Comparison of ENCODE assay signal across 14 cellular contexts in genomic region chr19:53840914-53841313, GRCh38. TPM values are rescaled to one million over a fixed set of nuclear protein-coding genes. Genes with fewer than 3 reads are reported as not detected.
DNase-seq lines count a peak whose midpoint lies in the region; TF ChIP-seq lines count a peak whose summit lies in the region.
"Not testable (repeated sequence)": the region's sequence is repeated elsewhere in the genome, so short reads cannot be mapped to it uniquely, and the experiment has no call there.
"Had no signal": no experiment of that assay in that cellular context is flagged by ENCODE, and none has a peak within 500 bp of the region (broad histone marks: within the 10 kb centered on the region; RNA-seq: fewer than 3 reads in every experiment).

No MANE protein-coding gene starts in this region.

- BruUV-seq in MCF 10A (replicated peaks; lab: Mats Ljungman, UMichigan) = not testable (repeated sequence)

- H3K9me3 ChIP-seq in SK-N-SH; mesenchymal stem cell (ENCODE audit: control insufficient read depth, low read length): not testable (repeated sequence)

- H3K23ac ChIP-seq in mesenchymal stem cell (ENCODE audit: low read length in 2 of 2) = not testable (repeated sequence)

- H2BK12ac ChIP-seq in mesenchymal stem cell (ENCODE audit: low read length in 2 of 2) = not testable (repeated sequence)

- DNase-seq in CD1c-positive myeloid dendritic cell (ENCODE audit: extremely low spot score) (peak; percentile 70), HS-27A (ENCODE audit: low read depth) (peak; percentile 66), MCF 10A (ENCODE audit: unreplicated experiment) (peak; percentile 90), fibroblast of mammary gland (ENCODE audit: low read depth) (peak; percentile 95), mesenchymal stem cell (peak; percentile 70)
- DNase-seq in NK-92 treated with Interleukin-12 subunit alpha and Interleukin-12 subunit beta, amount 100 ng/mL, for 24 hours (lab: John Stamatoyannopoulos, UW) = peak; percentile 14
- DNase-seq in SK-N-SH = not testable (repeated sequence)

- H3K27me3 Mint-ChIP-seq in MCF 10A (ENCODE audit: insufficient read depth, unreplicated experiment) = not testable (repeated sequence)

- H3K9me2 ChIP-seq in SK-N-SH = not testable (repeated sequence)

- H2AK5ac ChIP-seq in mesenchymal stem cell (ENCODE audit: low read length, severe bottlenecking) = not testable (repeated sequence)

- H3K79me1 ChIP-seq in mesenchymal stem cell (replicated peaks; ENCODE audit: low read length, poor library complexity, severe bottlenecking) = not testable (repeated sequence)

- not testable (repeated sequence) for TF ChIP-seq CTCF in SK-N-SH (IDR thresholded peaks at IDR 0.05); MCF 10A (IDR thresholded peaks at IDR 0.05; ENCODE audit: unreplicated experiment); fibroblast of mammary gland (conservative IDR thresholded peaks at IDR 0.05; ENCODE audit: control insufficient read depth, insufficient read depth, low read depth, low read length)

- not testable (repeated sequence) for H3K18ac ChIP-seq in mesenchymal stem cell (ENCODE audit: low read depth in 1 of 2, low read length in 2 of 2)

- not testable (repeated sequence) for H3K14ac ChIP-seq in mesenchymal stem cell (ENCODE audit: low read length in 2 of 2)

- H3K4me2 ChIP-seq in SK-N-SH; mesenchymal stem cell (ENCODE audit: low read length, poor library complexity, severe bottlenecking): not testable (repeated sequence)

- not testable (repeated sequence) for H3K9ac ChIP-seq in SK-N-SH
- peak overlapping the region; percentile 23 for H3K9ac ChIP-seq in mesenchymal stem cell (ENCODE audit: low read length)

- not testable (repeated sequence) for H3K4me3 ChIP-seq in SK-N-SH (ENCODE audit: low read depth in 2 of 2, low read length in 1 of 2); fibroblast of mammary gland (ENCODE audit: control insufficient read depth, low read depth, low read length); mesenchymal stem cell (ENCODE audit: insufficient read depth in 1 of 2, low read depth in 1 of 2, low read length in 2 of 2)

- H3K36me3 Mint-ChIP-seq in MCF 10A (ENCODE audit: insufficient read depth, unreplicated experiment) = not testable (repeated sequence)

- not testable (repeated sequence) for H3K9me3 Mint-ChIP-seq in MCF 10A (ENCODE audit: unreplicated experiment)

- H3K36me3 ChIP-seq in SK-N-SH (replicated peaks in 1 of 2; ENCODE audit: control insufficient read depth in 1 of 2, insufficient read depth in 2 of 2, low read length in 1 of 2); mesenchymal stem cell (ENCODE audit: control insufficient read depth in 1 of 2, insufficient read depth in 2 of 2, low read depth in 1 of 2, low read length in 2 of 2): not testable (repeated sequence)

- H3F3A ChIP-seq in SK-N-SH (replicated peaks; ENCODE audit: insufficient read depth) = peaks cover 33% of the 10 kb centered on the region

- not testable (repeated sequence) for H2BK15ac ChIP-seq in mesenchymal stem cell (ENCODE audit: low read depth, poor library complexity, severe bottlenecking)

- not testable (repeated sequence) for H3K4me3 Mint-ChIP-seq in MCF 10A (ENCODE audit: unreplicated experiment)

- not testable (repeated sequence) for H4K8ac ChIP-seq in mesenchymal stem cell (ENCODE audit: low read length)

- not testable (repeated sequence) for H2BK120ac ChIP-seq in mesenchymal stem cell (ENCODE audit: low read depth, low read length)

- H3K4ac ChIP-seq in mesenchymal stem cell (ENCODE audit: low read depth in 1 of 2, low read length in 2 of 2) = not testable (repeated sequence)

- peak overlapping the region in 1 of 2 experiments; percentile 85; a peak in 1 of 4 replicates for H3K27ac ChIP-seq in SK-N-SH (ENCODE audit: low read depth in 2 of 2, low read length in 1 of 2)
- not testable (repeated sequence) for H3K27ac ChIP-seq in mesenchymal stem cell (ENCODE audit: low read length, poor library complexity, severe bottlenecking)

- not testable (repeated sequence) for H3K27me3 ChIP-seq in SK-N-SH (ENCODE audit: insufficient read depth); mesenchymal stem cell (ENCODE audit: control insufficient read depth in 1 of 2, insufficient read depth in 1 of 2, low read length in 2 of 2)

- not testable (repeated sequence) for H2AFZ ChIP-seq in SK-N-SH (ENCODE audit: low read depth); mesenchymal stem cell (ENCODE audit: low read depth, low read length)

- H4K20me1 ChIP-seq in SK-N-SH (ENCODE audit: insufficient read depth) = not testable (repeated sequence)

- CTCF ChIA-PET in SK-N-SH (lab: Yijun Ruan, JAX) (interaction anchor here (0.6 to 2.6 kb wide), 9 partner anchors 12 to 278 kb away, joined by 3 to 10 read pairs (median 4); partner anchors contain the start of gene PRKCG), MCF 10A (lab: Yijun Ruan, JAX) (interaction anchor here (0.6 to 1.6 kb wide), 15 partner anchors 9 to 296 kb away, joined by 3 to 9 read pairs (median 4); partner anchors contain the start of genes PRKCG and TFPT)

- H3K27ac Mint-ChIP-seq in MCF 10A (ENCODE audit: low read depth, unreplicated experiment) = peak overlapping the region; percentile 46

- H3K79me2 ChIP-seq in SK-N-SH (ENCODE audit: insufficient read depth) = not testable (repeated sequence)

- not testable (repeated sequence) for H2BK5ac ChIP-seq in mesenchymal stem cell (ENCODE audit: low read depth, low read length, poor library complexity, severe bottlenecking)

- H3K4me1 ChIP-seq in SK-N-SH (ENCODE audit: control insufficient read depth in 1 of 2, insufficient read depth in 2 of 2, low read depth in 1 of 2, low read length in 1 of 2) = peaks cover 0 to 13% of the 10 kb centered on the region in 2 experiments; a peak in 1 of 4 replicates
- not testable (repeated sequence) for H3K4me1 ChIP-seq in mesenchymal stem cell (ENCODE audit: control insufficient read depth, insufficient read depth, low read depth, low read length)

- intact Hi-C loops in MCF 10A (cut with micrococcal nuclease) = loop anchor here (1.0 to 5.0 kb wide), 3 partner anchors 26 to 66 kb away; partner anchors contain the start of genes CACNG7, MYADM and PRKCG

- H4K91ac ChIP-seq in mesenchymal stem cell (ENCODE audit: low read length) = not testable (repeated sequence)

- TF ChIP-seq RAD21 in SK-N-SH (IDR thresholded peaks at IDR 0.05; ENCODE audit: low read length) = not testable (repeated sequence)

- POLR2A ChIA-PET in SK-N-SH (lab: Yijun Ruan, JAX) = not testable (repeated sequence)
- POLR2A ChIA-PET in MCF 10A (lab: Yijun Ruan, JAX) = interaction anchor here (0.7 to 1.5 kb wide), 7 partner anchors 16 to 274 kb away, joined by 3 to 8 read pairs (median 4); partner anchors contain the start of genes MYADM, PRPF31 and TFPT

- H3K4me1 Mint-ChIP-seq in MCF 10A (ENCODE audit: insufficient read depth, unreplicated experiment) = not testable (repeated sequence)

- 0 out of 4 replicates have a peak, but pooled peaks of 1 of the 2 experiments have one; percentile 9 for TF ChIP-seq EP300 in SK-N-SH (IDR thresholded peaks at IDR 0.05; ENCODE audit: borderline replicate concordance in 1 of 2, low read depth in 1 of 2, low read length in 1 of 2)

- WGBS in SK-N-SH (ENCODE audit: low lambda C conversion rate) = 15% methylated on average over 4 of the region's 4 CpGs
- WGBS in mesenchymal stem cell = 94% methylated on average over 1 of the region's 4 CpGs

TF ChIP-seq in SK-N-SH, 30 proteins besides CTCF, POLR2A, EP300 and RAD21:
- TF ChIP-seq JUND (IDR thresholded peaks at IDR 0.05) = peak; percentile 50
- peak; percentile 46; the same call in 1 of the 2 replicates for TF ChIP-seq TCF12 (IDR thresholded peaks at IDR 0.05)
- peak; percentile 66; the same call in 1 of the 2 replicates for TF ChIP-seq FOSL2 (IDR thresholded peaks at IDR 0.05; ENCODE audit: borderline replicate concordance, low read depth)
- TF ChIP-seq PBX3 (IDR thresholded peaks at IDR 0.05) = 0 out of 2 replicates have a peak, but pooled peaks have one; percentile 16

RNA-seq across cellular contexts. Expression of gene NLRP12, which starts 16.8 kb away (rescaled TPM):
- polyA plus RNA-seq in SK-N-SH (2012; rRNA removed) = 0.02 and 0.05 TPM in 2 replicates
- 0.01 TPM in 2 replicates for polyA plus RNA-seq in SK-N-SH (2012; cell fraction: cytosol; rRNA removed)
- polyA plus RNA-seq in SK-N-SH (2012; cell fraction: nucleus; rRNA removed) = 0.05 TPM in 1 of 2 replicates, not detected in the other
- not detected in 2 replicates for total RNA-seq in MCF 10A (2022)
- polyA plus RNA-seq in mesenchymal stem cell (2013, experiment 1 of 2) = not detected
- not detected for polyA plus RNA-seq in mesenchymal stem cell (2013, experiment 2 of 2)
- total RNA-seq: activated CD8-positive, alpha-beta memory T cell treated with anti-CD3 and anti-CD28 coated beads for 36 hours; activated T-cell treated with anti-CD3 and anti-CD28 coated beads, Interleukin-2, amount 50 U/mL, for 72 hours had no signal

RNA-seq across cellular contexts. Expression of gene MYADM, which starts 26.8 kb away (rescaled TPM):
- 28.3 and 38.7 TPM in 2 replicates for polyA plus RNA-seq in SK-N-SH (2012; rRNA removed)
- 23.0 and 25.4 TPM in 2 replicates for polyA plus RNA-seq in SK-N-SH (2012; cell fraction: cytosol; rRNA removed)
- 49.8 and 50.7 TPM in 2 replicates for polyA plus RNA-seq in SK-N-SH (2012; cell fraction: nucleus; rRNA removed)
- total RNA-seq in MCF 10A (2022) = 39.0 and 43.3 TPM in 2 replicates
- polyA plus RNA-seq in mesenchymal stem cell (2013, experiment 1 of 2) = 318 TPM
- polyA plus RNA-seq in mesenchymal stem cell (2013, experiment 2 of 2) = 307 TPM

RNA-seq across cellular contexts. Expression of gene PRKCG, which starts 41.1 kb away (rescaled TPM):
- 0.08 and 0.26 TPM in 2 replicates for polyA plus RNA-seq in SK-N-SH (2012; rRNA removed)
- 0.03 and 0.07 TPM in 2 replicates for polyA plus RNA-seq in SK-N-SH (2012; cell fraction: cytosol; rRNA removed)
- polyA plus RNA-seq in SK-N-SH (2012; cell fraction: nucleus; rRNA removed) = 1.2 and 1.4 TPM in 2 replicates
- not detected in 2 replicates for total RNA-seq in MCF 10A (2022)
- 0.03 TPM for polyA plus RNA-seq in mesenchymal stem cell (2013, experiment 1 of 2)
- 0.05 TPM for polyA plus RNA-seq in mesenchymal stem cell (2013, experiment 2 of 2)
- total RNA-seq: activated CD8-positive, alpha-beta memory T cell treated with anti-CD3 and anti-CD28 coated beads for 36 hours; activated T-cell treated with anti-CD3 and anti-CD28 coated beads, Interleukin-2, amount 50 U/mL, for 72 hours; breast epithelium; dermis microvascular lymphatic vessel endothelial cell; lung microvascular endothelial cell; thoracic aorta had no signal
- polyA plus RNA-seq: immature natural killer cell had no signal
